Comparison of ENCODE assay signal across 1 cellular context in the genomic region with DNA sequence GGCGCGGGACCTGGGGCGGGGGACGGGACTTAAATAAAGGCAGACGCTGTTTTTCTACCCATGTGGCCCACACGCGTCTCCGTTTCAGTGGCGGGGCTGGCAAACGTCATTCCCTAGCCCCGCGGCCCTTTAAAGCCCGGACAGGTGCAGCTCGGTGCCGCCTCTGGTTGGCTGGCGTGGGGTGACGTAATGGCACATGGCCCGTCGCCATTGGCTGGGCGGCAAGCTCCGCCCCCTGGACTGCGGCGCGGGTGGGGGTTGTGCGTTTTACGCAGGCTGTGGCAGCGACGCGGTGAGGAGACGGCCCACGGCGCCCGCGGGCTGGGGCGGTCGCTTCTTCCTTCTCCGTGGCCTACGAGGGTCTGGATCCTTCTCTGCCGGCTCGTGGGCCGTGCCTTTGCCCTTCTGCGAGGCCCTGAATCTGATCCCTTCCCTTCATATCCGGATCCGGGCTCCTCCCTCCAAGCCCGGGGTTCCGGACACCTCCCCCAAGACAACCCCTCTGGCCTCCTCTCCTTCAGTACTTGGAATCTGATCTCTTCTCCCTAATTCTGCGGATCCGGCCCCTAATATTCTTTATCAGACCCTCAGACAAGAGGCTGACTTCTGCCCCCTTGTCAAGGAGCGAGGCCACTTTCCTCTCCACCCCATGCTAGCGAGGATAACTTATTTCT.
TF ChIP-seq lines count a peak whose summit lies in the region.

A gene with protein sequence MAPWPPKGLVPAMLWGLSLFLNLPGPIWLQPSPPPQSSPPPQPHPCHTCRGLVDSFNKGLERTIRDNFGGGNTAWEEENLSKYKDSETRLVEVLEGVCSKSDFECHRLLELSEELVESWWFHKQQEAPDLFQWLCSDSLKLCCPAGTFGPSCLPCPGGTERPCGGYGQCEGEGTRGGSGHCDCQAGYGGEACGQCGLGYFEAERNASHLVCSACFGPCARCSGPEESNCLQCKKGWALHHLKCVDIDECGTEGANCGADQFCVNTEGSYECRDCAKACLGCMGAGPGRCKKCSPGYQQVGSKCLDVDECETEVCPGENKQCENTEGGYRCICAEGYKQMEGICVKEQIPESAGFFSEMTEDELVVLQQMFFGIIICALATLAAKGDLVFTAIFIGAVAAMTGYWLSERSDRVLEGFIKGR (plus strand): TSS at position 274 of the 674 bp plus-strand sequence. CDS start 605 bp downstream, outside the sequence.

TF ChIP-seq in K562, 482 proteins besides CTCF, POLR2A, EP300 and RAD21 (continued from another document and continues in another):
- TF ChIP-seq NELFE (IDR thresholded peaks at IDR 0.05; ENCODE audit: insufficient read depth, insufficient read length) (no peak), STAT5B (CRISPR knock-in tag; IDR thresholded peaks at IDR 0.05) (no peak), HDAC6 (IDR thresholded peaks at IDR 0.05; ENCODE audit: low read depth, low read length) (no peak), RAD51 (IDR thresholded peaks at IDR 0.05; ENCODE audit: borderline replicate concordance, low read depth) (no peak), BRD4 (IDR thresholded peaks at IDR 0.05) (no peak), ZNF282 (CRISPR knock-in tag; IDR thresholded peaks at IDR 0.05) (peak; percentile 86; the same call in 1 of the 2 replicates), RCOR1 (IDR thresholded peaks at IDR 0.05; ENCODE audit: borderline replicate concordance in 1 of 2, low read depth in 2 of 2, low read length in 2 of 2) (peak in 1 of 2 experiments; percentile 3; a peak in 1 of 4 replicates), ZFX (CRISPR knock-in tag; IDR thresholded peaks at IDR 0.05) (no peak), ZEB2 (IDR thresholded peaks at IDR 0.05) (0 out of 2 replicates have a peak, but pooled peaks have one; percentile 4), MTF1 (CRISPR knock-in tag; IDR thresholded peaks at IDR 0.05; ENCODE audit: borderline replicate concordance) (no peak), NUFIP1 (IDR thresholded peaks at IDR 0.05; ENCODE audit: partially characterized antibody) (no peak), ATF1 (CRISPR knock-in tag; IDR thresholded peaks at IDR 0.05) (peak; percentile 70), ATF1 (tag; IDR thresholded peaks at IDR 0.05) (peak; percentile 96), ZNF431 (CRISPR knock-in tag; IDR thresholded peaks at IDR 0.05) (peak; percentile 78; the same call in 1 of the 2 replicates), XRCC5 (IDR thresholded peaks at IDR 0.05; ENCODE audit: low read depth, low read length) (no peak), HDAC1 (IDR thresholded peaks at IDR 0.05) (peak in 1 of 2 experiments; percentile 78; a peak in 2 of 4 replicates), ETS2 (tag; IDR thresholded peaks at IDR 0.05; ENCODE audit: borderline replicate concordance, poor library complexity, severe bottlenecking) (no peak), SP1 (CRISPR knock-in tag; IDR thresholded peaks at IDR 0.05) (no peak; the same call in 1 of the 2 replicates), GABPB1 (CRISPR knock-in tag; IDR thresholded peaks at IDR 0.05) (peak; percentile 14; the same call in 1 of the 2 replicates), DACH1 (IDR thresholded peaks at IDR 0.05; ENCODE audit: partially characterized antibody) (no peak), CHD2 (IDR thresholded peaks at IDR 0.05; ENCODE audit: low read depth, low read length) (peak; percentile 62; the same call in 1 of the 2 replicates), PHTF2 (CRISPR knock-in tag; IDR thresholded peaks at IDR 0.05) (no peak), OTX1 (CRISPR knock-in tag; IDR thresholded peaks at IDR 0.05) (no peak), HCFC1 (IDR thresholded peaks at IDR 0.05; ENCODE audit: low read depth, low read length) (peak; percentile 34), HMG20A (CRISPR knock-in tag; conservative IDR thresholded peaks at IDR 0.05) (no peak), RFX1 (IDR thresholded peaks at IDR 0.05) (no peak), MTA3 (IDR thresholded peaks at IDR 0.05; ENCODE audit: borderline replicate concordance) (peak; percentile 75), CBFB (CRISPR knock-in tag; IDR thresholded peaks at IDR 0.05) (no peak), TEAD1 (CRISPR knock-in tag; IDR thresholded peaks at IDR 0.05) (peak in 1 of 2 experiments; percentile 83; a peak in 1 of 4 replicates)
- TF ChIP-seq, protein P1, sequence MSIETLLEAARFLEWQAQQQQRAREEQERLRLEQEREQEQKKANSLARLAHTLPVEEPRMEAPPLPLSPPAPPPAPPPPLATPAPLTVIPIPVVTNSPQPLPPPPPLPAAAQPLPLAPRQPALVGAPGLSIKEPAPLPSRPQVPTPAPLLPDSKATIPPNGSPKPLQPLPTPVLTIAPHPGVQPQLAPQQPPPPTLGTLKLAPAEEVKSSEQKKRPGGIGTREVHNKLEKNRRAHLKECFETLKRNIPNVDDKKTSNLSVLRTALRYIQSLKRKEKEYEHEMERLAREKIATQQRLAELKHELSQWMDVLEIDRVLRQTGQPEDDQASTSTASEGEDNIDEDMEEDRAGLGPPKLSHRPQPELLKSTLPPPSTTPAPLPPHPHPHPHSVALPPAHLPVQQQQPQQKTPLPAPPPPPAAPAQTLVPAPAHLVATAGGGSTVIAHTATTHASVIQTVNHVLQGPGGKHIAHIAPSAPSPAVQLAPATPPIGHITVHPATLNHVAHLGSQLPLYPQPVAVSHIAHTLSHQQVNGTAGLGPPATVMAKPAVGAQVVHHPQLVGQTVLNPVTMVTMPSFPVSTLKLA (conservative IDR thresholded peaks at IDR 0.05), result peak; percentile 98 to 99
- TF ChIP-seq, protein P2, sequence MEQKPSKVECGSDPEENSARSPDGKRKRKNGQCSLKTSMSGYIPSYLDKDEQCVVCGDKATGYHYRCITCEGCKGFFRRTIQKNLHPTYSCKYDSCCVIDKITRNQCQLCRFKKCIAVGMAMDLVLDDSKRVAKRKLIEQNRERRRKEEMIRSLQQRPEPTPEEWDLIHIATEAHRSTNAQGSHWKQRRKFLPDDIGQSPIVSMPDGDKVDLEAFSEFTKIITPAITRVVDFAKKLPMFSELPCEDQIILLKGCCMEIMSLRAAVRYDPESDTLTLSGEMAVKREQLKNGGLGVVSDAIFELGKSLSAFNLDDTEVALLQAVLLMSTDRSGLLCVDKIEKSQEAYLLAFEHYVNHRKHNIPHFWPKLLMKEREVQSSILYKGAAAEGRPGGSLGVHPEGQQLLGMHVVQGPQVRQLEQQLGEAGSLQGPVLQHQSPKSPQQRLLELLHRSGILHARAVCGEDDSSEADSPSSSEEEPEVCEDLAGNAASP (IDR thresholded peaks at IDR 0.05), result no peak
- TF ChIP-seq, protein P3, sequence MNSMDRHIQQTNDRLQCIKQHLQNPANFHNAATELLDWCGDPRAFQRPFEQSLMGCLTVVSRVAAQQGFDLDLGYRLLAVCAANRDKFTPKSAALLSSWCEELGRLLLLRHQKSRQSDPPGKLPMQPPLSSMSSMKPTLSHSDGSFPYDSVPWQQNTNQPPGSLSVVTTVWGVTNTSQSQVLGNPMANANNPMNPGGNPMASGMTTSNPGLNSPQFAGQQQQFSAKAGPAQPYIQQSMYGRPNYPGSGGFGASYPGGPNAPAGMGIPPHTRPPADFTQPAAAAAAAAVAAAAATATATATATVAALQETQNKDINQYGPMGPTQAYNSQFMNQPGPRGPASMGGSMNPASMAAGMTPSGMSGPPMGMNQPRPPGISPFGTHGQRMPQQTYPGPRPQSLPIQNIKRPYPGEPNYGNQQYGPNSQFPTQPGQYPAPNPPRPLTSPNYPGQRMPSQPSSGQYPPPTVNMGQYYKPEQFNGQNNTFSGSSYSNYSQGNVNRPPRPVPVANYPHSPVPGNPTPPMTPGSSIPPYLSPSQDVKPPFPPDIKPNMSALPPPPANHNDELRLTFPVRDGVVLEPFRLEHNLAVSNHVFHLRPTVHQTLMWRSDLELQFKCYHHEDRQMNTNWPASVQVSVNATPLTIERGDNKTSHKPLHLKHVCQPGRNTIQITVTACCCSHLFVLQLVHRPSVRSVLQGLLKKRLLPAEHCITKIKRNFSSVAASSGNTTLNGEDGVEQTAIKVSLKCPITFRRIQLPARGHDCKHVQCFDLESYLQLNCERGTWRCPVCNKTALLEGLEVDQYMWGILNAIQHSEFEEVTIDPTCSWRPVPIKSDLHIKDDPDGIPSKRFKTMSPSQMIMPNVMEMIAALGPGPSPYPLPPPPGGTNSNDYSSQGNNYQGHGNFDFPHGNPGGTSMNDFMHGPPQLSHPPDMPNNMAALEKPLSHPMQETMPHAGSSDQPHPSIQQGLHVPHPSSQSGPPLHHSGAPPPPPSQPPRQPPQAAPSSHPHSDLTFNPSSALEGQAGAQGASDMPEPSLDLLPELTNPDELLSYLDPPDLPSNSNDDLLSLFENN (IDR thresholded peaks at IDR 0.05; ENCODE audit: low read depth in 2 of 2, low read length in 2 of 2), result no peak
- TF ChIP-seq, protein P4, sequence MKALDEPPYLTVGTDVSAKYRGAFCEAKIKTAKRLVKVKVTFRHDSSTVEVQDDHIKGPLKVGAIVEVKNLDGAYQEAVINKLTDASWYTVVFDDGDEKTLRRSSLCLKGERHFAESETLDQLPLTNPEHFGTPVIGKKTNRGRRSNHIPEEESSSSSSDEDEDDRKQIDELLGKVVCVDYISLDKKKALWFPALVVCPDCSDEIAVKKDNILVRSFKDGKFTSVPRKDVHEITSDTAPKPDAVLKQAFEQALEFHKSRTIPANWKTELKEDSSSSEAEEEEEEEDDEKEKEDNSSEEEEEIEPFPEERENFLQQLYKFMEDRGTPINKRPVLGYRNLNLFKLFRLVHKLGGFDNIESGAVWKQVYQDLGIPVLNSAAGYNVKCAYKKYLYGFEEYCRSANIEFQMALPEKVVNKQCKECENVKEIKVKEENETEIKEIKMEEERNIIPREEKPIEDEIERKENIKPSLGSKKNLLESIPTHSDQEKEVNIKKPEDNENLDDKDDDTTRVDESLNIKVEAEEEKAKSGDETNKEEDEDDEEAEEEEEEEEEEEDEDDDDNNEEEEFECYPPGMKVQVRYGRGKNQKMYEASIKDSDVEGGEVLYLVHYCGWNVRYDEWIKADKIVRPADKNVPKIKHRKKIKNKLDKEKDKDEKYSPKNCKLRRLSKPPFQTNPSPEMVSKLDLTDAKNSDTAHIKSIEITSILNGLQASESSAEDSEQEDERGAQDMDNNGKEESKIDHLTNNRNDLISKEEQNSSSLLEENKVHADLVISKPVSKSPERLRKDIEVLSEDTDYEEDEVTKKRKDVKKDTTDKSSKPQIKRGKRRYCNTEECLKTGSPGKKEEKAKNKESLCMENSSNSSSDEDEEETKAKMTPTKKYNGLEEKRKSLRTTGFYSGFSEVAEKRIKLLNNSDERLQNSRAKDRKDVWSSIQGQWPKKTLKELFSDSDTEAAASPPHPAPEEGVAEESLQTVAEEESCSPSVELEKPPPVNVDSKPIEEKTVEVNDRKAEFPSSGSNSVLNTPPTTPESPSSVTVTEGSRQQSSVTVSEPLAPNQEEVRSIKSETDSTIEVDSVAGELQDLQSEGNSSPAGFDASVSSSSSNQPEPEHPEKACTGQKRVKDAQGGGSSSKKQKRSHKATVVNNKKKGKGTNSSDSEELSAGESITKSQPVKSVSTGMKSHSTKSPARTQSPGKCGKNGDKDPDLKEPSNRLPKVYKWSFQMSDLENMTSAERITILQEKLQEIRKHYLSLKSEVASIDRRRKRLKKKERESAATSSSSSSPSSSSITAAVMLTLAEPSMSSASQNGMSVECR (CRISPR knock-in tag; IDR thresholded peaks at IDR 0.05), result peak; percentile 74
- TF ChIP-seq, protein P5, sequence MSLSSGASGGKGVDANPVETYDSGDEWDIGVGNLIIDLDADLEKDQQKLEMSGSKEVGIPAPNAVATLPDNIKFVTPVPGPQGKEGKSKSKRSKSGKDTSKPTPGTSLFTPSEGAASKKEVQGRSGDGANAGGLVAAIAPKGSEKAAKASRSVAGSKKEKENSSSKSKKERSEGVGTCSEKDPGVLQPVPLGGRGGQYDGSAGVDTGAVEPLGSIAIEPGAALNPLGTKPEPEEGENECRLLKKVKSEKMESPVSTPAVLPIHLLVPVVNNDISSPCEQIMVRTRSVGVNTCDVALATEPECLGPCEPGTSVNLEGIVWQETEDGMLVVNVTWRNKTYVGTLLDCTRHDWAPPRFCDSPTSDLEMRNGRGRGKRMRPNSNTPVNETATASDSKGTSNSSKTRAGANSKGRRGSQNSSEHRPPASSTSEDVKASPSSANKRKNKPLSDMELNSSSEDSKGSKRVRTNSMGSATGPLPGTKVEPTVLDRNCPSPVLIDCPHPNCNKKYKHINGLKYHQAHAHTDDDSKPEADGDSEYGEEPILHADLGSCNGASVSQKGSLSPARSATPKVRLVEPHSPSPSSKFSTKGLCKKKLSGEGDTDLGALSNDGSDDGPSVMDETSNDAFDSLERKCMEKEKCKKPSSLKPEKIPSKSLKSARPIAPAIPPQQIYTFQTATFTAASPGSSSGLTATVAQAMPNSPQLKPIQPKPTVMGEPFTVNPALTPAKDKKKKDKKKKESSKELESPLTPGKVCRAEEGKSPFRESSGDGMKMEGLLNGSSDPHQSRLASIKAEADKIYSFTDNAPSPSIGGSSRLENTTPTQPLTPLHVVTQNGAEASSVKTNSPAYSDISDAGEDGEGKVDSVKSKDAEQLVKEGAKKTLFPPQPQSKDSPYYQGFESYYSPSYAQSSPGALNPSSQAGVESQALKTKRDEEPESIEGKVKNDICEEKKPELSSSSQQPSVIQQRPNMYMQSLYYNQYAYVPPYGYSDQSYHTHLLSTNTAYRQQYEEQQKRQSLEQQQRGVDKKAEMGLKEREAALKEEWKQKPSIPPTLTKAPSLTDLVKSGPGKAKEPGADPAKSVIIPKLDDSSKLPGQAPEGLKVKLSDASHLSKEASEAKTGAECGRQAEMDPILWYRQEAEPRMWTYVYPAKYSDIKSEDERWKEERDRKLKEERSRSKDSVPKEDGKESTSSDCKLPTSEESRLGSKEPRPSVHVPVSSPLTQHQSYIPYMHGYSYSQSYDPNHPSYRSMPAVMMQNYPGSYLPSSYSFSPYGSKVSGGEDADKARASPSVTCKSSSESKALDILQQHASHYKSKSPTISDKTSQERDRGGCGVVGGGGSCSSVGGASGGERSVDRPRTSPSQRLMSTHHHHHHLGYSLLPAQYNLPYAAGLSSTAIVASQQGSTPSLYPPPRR (CRISPR knock-in tag; IDR thresholded peaks at IDR 0.05; ENCODE audit: borderline replicate concordance), result no peak
- TF ChIP-seq, protein P6, sequence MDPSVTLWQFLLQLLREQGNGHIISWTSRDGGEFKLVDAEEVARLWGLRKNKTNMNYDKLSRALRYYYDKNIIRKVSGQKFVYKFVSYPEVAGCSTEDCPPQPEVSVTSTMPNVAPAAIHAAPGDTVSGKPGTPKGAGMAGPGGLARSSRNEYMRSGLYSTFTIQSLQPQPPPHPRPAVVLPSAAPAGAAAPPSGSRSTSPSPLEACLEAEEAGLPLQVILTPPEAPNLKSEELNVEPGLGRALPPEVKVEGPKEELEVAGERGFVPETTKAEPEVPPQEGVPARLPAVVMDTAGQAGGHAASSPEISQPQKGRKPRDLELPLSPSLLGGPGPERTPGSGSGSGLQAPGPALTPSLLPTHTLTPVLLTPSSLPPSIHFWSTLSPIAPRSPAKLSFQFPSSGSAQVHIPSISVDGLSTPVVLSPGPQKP (CRISPR knock-in tag; IDR thresholded peaks at IDR 0.05), result no peak
- TF ChIP-seq, protein P7, sequence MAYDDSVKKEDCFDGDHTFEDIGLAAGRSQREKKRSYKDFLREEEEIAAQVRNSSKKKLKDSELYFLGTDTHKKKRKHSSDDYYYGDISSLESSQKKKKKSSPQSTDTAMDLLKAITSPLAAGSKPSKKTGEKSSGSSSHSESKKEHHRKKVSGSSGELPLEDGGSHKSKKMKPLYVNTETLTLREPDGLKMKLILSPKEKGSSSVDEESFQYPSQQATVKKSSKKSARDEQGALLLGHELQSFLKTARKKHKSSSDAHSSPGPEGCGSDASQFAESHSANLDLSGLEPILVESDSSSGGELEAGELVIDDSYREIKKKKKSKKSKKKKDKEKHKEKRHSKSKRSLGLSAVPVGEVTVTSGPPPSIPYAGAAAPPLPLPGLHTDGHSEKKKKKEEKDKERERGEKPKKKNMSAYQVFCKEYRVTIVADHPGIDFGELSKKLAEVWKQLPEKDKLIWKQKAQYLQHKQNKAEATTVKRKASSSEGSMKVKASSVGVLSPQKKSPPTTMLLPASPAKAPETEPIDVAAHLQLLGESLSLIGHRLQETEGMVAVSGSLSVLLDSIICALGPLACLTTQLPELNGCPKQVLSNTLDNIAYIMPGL (CRISPR knock-in tag; IDR thresholded peaks at IDR 0.05), result no peak
